Comparison of ENCODE assay signal across 9 cellular contexts in genomic region chr13:41411536-41411935, GRCh38. TPM values are rescaled to one million over a fixed set of nuclear protein-coding genes. Genes with fewer than 3 reads are reported as not detected.
DNase-seq lines count a peak whose midpoint lies in the region; ATAC-seq and TF ChIP-seq lines count a peak whose summit lies in the region.
"Had no signal": no experiment of that assay in that cellular context is flagged by ENCODE, and none has a peak within 500 bp of the region (broad histone marks: within the 10 kb centered on the region; RNA-seq: fewer than 3 reads in every experiment).

No MANE protein-coding gene starts in this region.

- intact Hi-C loops in upper lobe of right lung (cut with DNase I): no loop called here

- no peaks in the 10 kb centered on the region for H3K27me3 ChIP-seq in BJ (ENCODE audit: control insufficient read depth, insufficient read depth, low read length)
- no peaks in the 10 kb centered on the region for H3K27me3 ChIP-seq in HAP-1 (ENCODE audit: low read depth)
- no peaks in the 10 kb centered on the region for H3K27me3 ChIP-seq in upper lobe of right lung
- no peaks in the 10 kb centered on the region for H3K27me3 ChIP-seq in gastroesophageal sphincter

- no peaks in the 10 kb centered on the region for H3K36me3 ChIP-seq in BJ (ENCODE audit: control insufficient read depth, insufficient read depth, low read length)
- H3K36me3 ChIP-seq in HAP-1 (replicated peaks): no peaks in the 10 kb centered on the region
- no peaks in the 10 kb centered on the region for H3K36me3 ChIP-seq in upper lobe of right lung
- H3K36me3 ChIP-seq in gastroesophageal sphincter: no peaks in the 10 kb centered on the region

- no peak for TF ChIP-seq EP300 in gastroesophageal sphincter (IDR thresholded peaks at IDR 0.05)

- CTCF ChIA-PET in BJ (lab: Yijun Ruan, JAX): interaction anchor here (0.6 to 4.2 kb wide), 12 partner anchors 8 to 260 kb away, joined by 3 to 85 read pairs (median 4); no protein-coding TSS in a partner anchor

- no peak for TF ChIP-seq POLR2A in gastroesophageal sphincter (IDR thresholded peaks at IDR 0.05)

- ATAC-seq in upper lobe of right lung: peak; percentile 76
- no peak for ATAC-seq in HG02678 (IDR thresholded peaks at IDR 0.05; ENCODE audit: unreplicated experiment)
- no peak for ATAC-seq in gastroesophageal sphincter

- H3K4me3 ChIP-seq in BJ (ENCODE audit: low read depth, low read length) (no peak overlapping the region), HAP-1 (no peak overlapping the region), upper lobe of right lung (no peak overlapping the region), gastroesophageal sphincter (no peak overlapping the region)

- H3K4me1 ChIP-seq in HAP-1 (no peaks in the 10 kb centered on the region), upper lobe of right lung (no peaks in the 10 kb centered on the region), gastroesophageal sphincter (no peaks in the 10 kb centered on the region)

- no peaks in the 10 kb centered on the region for H3K9me3 ChIP-seq in HAP-1
- no peaks in the 10 kb centered on the region for H3K9me3 ChIP-seq in upper lobe of right lung
- H3K9me3 ChIP-seq in gastroesophageal sphincter: no peaks in the 10 kb centered on the region

- POLR2A ChIA-PET in BJ (lab: Charles Lee): no interaction called here

- H3K27ac ChIP-seq in upper lobe of right lung (no peak overlapping the region), gastroesophageal sphincter (no peak overlapping the region)
- H3K27ac ChIP-seq: epithelial cell of prostate had no signal

- DNase-seq in BJ (ENCODE audit: low read depth) (peak; percentile 19), HAP-1 (ENCODE audit: low spot score in 2 of 2) (peak; percentile 17 to 33), iPS DF 19.7 (ENCODE audit: low read depth, low spot score) (peak; percentile 15), upper lobe of right lung (no peak), DMS79 (lab: John Stamatoyannopoulos, UW) (no peak)
- peak; percentile 11 to 32 for DNase-seq in activated CD4-positive, alpha-beta T cell treated with anti-CD3 and anti-CD28 coated beads, Interleukin-2, amount 50 U/mL, for 48 hours

- 53 to 92% methylated on average over 2 to 3 of the region's 5 CpGs for WGBS in gastroesophageal sphincter (ENCODE audit: low coverage in 1 of 2), 2 donors

- TF ChIP-seq CTCF in BJ (IDR thresholded peaks at IDR 0.05; ENCODE audit: insufficient read depth, low read depth, low read length) (peak; percentile 49), upper lobe of right lung (IDR thresholded peaks at IDR 0.05) (peak; percentile 37), gastroesophageal sphincter (IDR thresholded peaks at IDR 0.05) (peak in 1 of 4 experiments; percentile 43)

- in situ Hi-C loops in HAP-1 (cut with MboI; ENCODE audit: low sequenced_read_pairs): no loop called here

RNA-seq across cellular contexts. Expression of gene RGCC, which starts 45.8 kb away (rescaled TPM):
- polyA plus RNA-seq in BJ (2011; rRNA removed): 5.7 and 7.8 TPM in 2 replicates
- 1.2 and 1.6 TPM in 2 replicates for polyA minus RNA-seq in BJ (2011; rRNA and poly(A)+ RNA removed)
- total RNA-seq in upper lobe of right lung: 752 TPM
- total RNA-seq in gastroesophageal sphincter: 10 to 100 TPM; 40.5 to 97.6 (median 59.9) TPM

Comparison
In these comparisons a context has a peak if more than half of its experiments do, and no peak if none do; other contexts are left out.
1. DNase-seq: peak in BJ (single experiment), HAP-1 (2 of 2), activated CD4-positive, alpha-beta T cell treated with anti-CD3 and anti-CD28 coated beads, Interleukin-2, amount 50 U/mL, for 48 hours (2 of 2) and iPS DF 19.7 (single experiment); none in upper lobe of right lung (single experiment) and DMS79 (single experiment).